1 cellular context compared by ENCODE assay signal in the genomic region with DNA sequence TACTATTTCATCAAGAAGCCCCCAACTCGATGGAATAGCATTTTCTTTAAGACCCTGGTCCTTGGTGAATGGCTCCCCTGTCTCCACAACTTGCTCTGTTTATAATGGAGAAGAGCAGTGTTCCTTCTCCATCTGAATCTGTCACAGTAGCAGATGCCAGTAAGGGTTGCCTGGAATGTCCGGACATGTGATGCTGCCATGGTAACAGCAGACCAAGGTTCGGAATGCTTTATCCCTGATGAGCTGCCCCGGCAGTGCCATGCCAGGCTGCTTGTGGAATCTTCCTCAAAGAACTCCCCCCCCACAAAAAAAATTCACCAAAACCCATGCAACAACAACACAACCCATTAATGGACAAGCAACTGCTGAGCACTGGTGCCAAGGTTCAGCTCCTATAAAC.
TF ChIP-seq lines count a peak whose summit lies in the region.

No MANE protein-coding gene starts in this region.

TF ChIP-seq in HepG2, 621 proteins besides CTCF, POLR2A, EP300 and RAD21 (continued from another document):
- TF ChIP-seq, protein P1, sequence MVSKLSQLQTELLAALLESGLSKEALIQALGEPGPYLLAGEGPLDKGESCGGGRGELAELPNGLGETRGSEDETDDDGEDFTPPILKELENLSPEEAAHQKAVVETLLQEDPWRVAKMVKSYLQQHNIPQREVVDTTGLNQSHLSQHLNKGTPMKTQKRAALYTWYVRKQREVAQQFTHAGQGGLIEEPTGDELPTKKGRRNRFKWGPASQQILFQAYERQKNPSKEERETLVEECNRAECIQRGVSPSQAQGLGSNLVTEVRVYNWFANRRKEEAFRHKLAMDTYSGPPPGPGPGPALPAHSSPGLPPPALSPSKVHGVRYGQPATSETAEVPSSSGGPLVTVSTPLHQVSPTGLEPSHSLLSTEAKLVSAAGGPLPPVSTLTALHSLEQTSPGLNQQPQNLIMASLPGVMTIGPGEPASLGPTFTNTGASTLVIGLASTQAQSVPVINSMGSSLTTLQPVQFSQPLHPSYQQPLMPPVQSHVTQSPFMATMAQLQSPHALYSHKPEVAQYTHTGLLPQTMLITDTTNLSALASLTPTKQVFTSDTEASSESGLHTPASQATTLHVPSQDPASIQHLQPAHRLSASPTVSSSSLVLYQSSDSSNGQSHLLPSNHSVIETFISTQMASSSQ (IDR thresholded peaks at IDR 0.05; ENCODE audit: low read depth) = no peak
- TF ChIP-seq, protein P1 (CRISPR knock-in tag; IDR thresholded peaks at IDR 0.05; ENCODE audit: borderline replicate concordance) = no peak
- TF ChIP-seq MED13 (CRISPR knock-in tag; IDR thresholded peaks at IDR 0.05) = no peak
- TF ChIP-seq ONECUT2 (CRISPR knock-in tag; IDR thresholded peaks at IDR 0.05) = no peak
- TF ChIP-seq HNRNPH1 (optimal IDR thresholded peaks at IDR 0.05; ENCODE audit: low read depth, low read length) = no peak
- TF ChIP-seq RBAK (CRISPR knock-in tag; IDR thresholded peaks at IDR 0.05) = no peak
- no peak for TF ChIP-seq SMARCE1 (IDR thresholded peaks at IDR 0.05; ENCODE audit: borderline replicate concordance)
- no peak for TF ChIP-seq HNRNPK (IDR thresholded peaks at IDR 0.05; ENCODE audit: low read depth, low read length, poor library complexity, severe bottlenecking)
- no peak for TF ChIP-seq ZNF724P (CRISPR knock-in tag; IDR thresholded peaks at IDR 0.05; ENCODE audit: borderline replicate concordance)
- TF ChIP-seq HOXA5 (CRISPR knock-in tag; IDR thresholded peaks at IDR 0.05) = no peak
- TF ChIP-seq ZNF136 (CRISPR knock-in tag; IDR thresholded peaks at IDR 0.05; ENCODE audit: low read depth) = no peak
